Comparison of ENCODE assay signal across 17 cellular contexts in the genomic region with DNA sequence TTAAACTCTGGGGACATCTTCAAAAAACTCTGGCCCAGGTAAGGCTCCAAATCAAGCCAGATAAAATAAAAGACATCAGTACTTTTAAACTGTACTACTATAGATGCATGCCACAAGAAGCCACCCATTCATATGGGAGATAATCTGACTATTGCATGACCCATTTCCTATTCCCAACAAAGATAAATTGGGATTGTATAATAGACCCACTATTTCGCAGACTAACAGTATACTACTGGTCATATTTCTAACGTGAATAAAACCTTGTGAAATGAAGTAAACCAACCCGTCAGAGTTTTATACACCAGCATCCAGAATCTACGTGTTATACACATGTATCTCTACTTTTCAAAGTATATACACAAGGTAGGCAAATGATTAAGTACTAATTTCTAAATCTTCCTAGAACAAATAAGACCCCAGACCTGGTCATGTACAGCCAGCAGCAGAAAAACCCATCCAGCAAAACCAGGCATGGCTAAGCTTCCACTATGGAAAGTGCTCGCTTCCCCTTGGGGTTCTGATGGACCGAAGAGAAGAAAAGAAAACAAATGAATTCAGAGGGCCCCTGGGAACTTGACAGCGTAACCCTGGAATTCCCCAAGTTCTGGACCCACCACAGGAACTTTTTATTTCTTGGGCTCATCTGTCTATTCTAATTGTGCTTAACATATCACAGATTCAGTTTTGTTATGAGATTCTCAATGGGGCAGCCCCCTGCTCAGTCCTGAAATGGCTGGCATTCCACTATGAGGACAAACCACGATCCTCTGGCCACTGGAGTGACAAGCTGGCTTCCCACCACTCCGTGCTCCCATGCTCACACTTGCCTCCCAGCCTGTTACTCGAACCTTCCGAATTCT.
DNase-seq lines count a peak whose midpoint lies in the region; ATAC-seq, FAIRE-seq and TF ChIP-seq lines count a peak whose summit lies in the region.
"Had no signal": no experiment of that assay in that cellular context is flagged by ENCODE, and none has a peak within 500 bp of the region (broad histone marks: within the 10 kb centered on the region; RNA-seq: fewer than 3 reads in every experiment).

No MANE protein-coding gene starts in this region.

- no peak for TF ChIP-seq RAD21 in A549 (conservative IDR thresholded peaks at IDR 0.05 in 1 of 2, IDR thresholded peaks at IDR 0.05 in 1 of 2)

- H3K36me3 ChIP-seq in WERI-Rb-1 (no peaks in the 10 kb centered on the region), trophoblast cell (ENCODE audit: control insufficient read depth in 1 of 2, insufficient read depth in 2 of 2, low read length in 2 of 2) (no peaks in the 10 kb centered on the region)
- H3K36me3 ChIP-seq: vagina had no signal

- no peak overlapping the region for H3K4ac ChIP-seq in trophoblast cell (ENCODE audit: low read depth, low read length)

- DNase-seq in A549 (ENCODE audit: low read depth in 1 of 2, low spot score in 1 of 2) (no peak), chondrocyte (ENCODE audit: low spot score) (no peak), WERI-Rb-1 (no peak), trophoblast cell (no peak), sciatic nerve (ENCODE audit: low spot score) (no peak)
- DNase-seq: activated gamma-delta T cell; CD8-positive, alpha-beta T cell; effector memory CD8-positive, alpha-beta T cell; foreskin keratinocyte; MM.1S; Right ventricle myocardium superior; stimulated activated naive CD4-positive, alpha-beta T cell treated with Interleukin-2 at 50 U/mL for 16 hours; T1000 had no signal

- TF ChIP-seq CTCF in A549 (IDR thresholded peaks at IDR 0.05) (no peak), chondrocyte (IDR thresholded peaks at IDR 0.05) (no peak), WERI-Rb-1 (IDR thresholded peaks at IDR 0.05; ENCODE audit: low read depth, low read length) (no peak)

- TF ChIP-seq EP300 in A549 (IDR thresholded peaks at IDR 0.05) = no peak

- H3K9me3 ChIP-seq in A549 (no peaks in the 10 kb centered on the region), WERI-Rb-1 (ENCODE audit: severe bottlenecking) (no peaks in the 10 kb centered on the region), trophoblast cell (ENCODE audit: insufficient read depth, low read depth, low read length) (no peaks in the 10 kb centered on the region)
- H3K9me3 ChIP-seq: vagina had no signal

- peak overlapping the region; percentile 83 for H3K27ac Mint-ChIP-seq in chondrocyte (ENCODE audit: unreplicated experiment)
- H3K27ac Mint-ChIP-seq: CD8-positive, alpha-beta T cell; effector memory CD8-positive, alpha-beta T cell had no signal

- POLR2A ChIA-PET in A549 (lab: Yijun Ruan, JAX) = no interaction called here

- TF ChIP-seq POLR2A in A549 (IDR thresholded peaks at IDR 0.05; ENCODE audit: low read length) = no peak

- no peak overlapping the region for H3K14ac ChIP-seq in trophoblast cell (ENCODE audit: low read length)

- no peak overlapping the region for H2BK5ac ChIP-seq in trophoblast cell (ENCODE audit: low read depth, low read length, poor library complexity)

- no peaks in the 10 kb centered on the region for H3K9me3 Mint-ChIP-seq in chondrocyte (ENCODE audit: low read depth)
- H3K9me3 Mint-ChIP-seq: CD8-positive, alpha-beta T cell had no signal

- H2BK12ac ChIP-seq in trophoblast cell (ENCODE audit: low read length) = no peak overlapping the region

- H3K27ac ChIP-seq in A549 (no peak overlapping the region), WERI-Rb-1 (no peak overlapping the region), trophoblast cell (ENCODE audit: low read depth, low read length) (no peak overlapping the region)
- H3K27ac ChIP-seq: vagina had no signal

- H3K27me3 Mint-ChIP-seq in chondrocyte (ENCODE audit: low read depth) = no peaks in the 10 kb centered on the region
- H3K27me3 Mint-ChIP-seq: effector memory CD8-positive, alpha-beta T cell had no signal

- H3K79me2 ChIP-seq in trophoblast cell (ENCODE audit: control insufficient read depth, insufficient read depth, low read length, poor library complexity) = no peaks in the 10 kb centered on the region

- CTCF ChIA-PET in A549 (lab: Yijun Ruan, JAX) = no interaction called here

- H2BK120ac ChIP-seq in trophoblast cell (ENCODE audit: insufficient read depth, low read length, poor library complexity) = no peak overlapping the region

- H3K79me1 ChIP-seq in trophoblast cell (ENCODE audit: low read length) = peaks cover 6% of the 10 kb centered on the region

- H4K12ac ChIP-seq in trophoblast cell (ENCODE audit: low read depth, low read length) = no peak overlapping the region

- peaks cover 56% of the 10 kb centered on the region for H3K4me1 Mint-ChIP-seq in chondrocyte (ENCODE audit: low read depth)

- H3K4me1 ChIP-seq in A549 (peaks cover 53% of the 10 kb centered on the region), trophoblast cell (ENCODE audit: control insufficient read depth in 1 of 2, insufficient read depth in 2 of 2, low read length in 2 of 2) (peaks cover 10 to 22% of the 10 kb centered on the region in 2 experiments)

- 94% methylated on average over 11 of the region's 11 CpGs for WGBS in A549 (ENCODE audit: missing lambda C conversion rate)
- no CpG with 5 or more reads among the region's 11 CpGs for WGBS in trophoblast cell (ENCODE audit: extremely low coverage, insufficient coverage, insufficient read length)

- H3K4me2 ChIP-seq in A549 = peak overlapping the region; percentile 11; the same call in 2 of the 3 replicates
- H3K4me2 ChIP-seq in trophoblast cell (ENCODE audit: low read length) = no peak overlapping the region

- no peak overlapping the region for H4K91ac ChIP-seq in trophoblast cell (ENCODE audit: low read depth, low read length)

- H3K18ac ChIP-seq in trophoblast cell (ENCODE audit: low read length) = no peak overlapping the region

- H3K36me3 Mint-ChIP-seq in chondrocyte (ENCODE audit: low read depth) = no peaks in the 10 kb centered on the region
- H3K36me3 Mint-ChIP-seq: CD8-positive, alpha-beta T cell had no signal

- H3K27me3 ChIP-seq in WERI-Rb-1 (ENCODE audit: insufficient read depth, low read depth, severe bottlenecking) (no peaks in the 10 kb centered on the region), trophoblast cell (ENCODE audit: insufficient read depth, low read length) (no peaks in the 10 kb centered on the region)
- H3K27me3 ChIP-seq: foreskin keratinocyte, vagina had no signal

- no peak for FAIRE-seq in A549 (lab: Jason Lieb, UNC)

- no peak overlapping the region for H3K23ac ChIP-seq in trophoblast cell (ENCODE audit: low read length)

- H3K4me3 ChIP-seq in A549 (no peak overlapping the region), WERI-Rb-1 (ENCODE audit: low read depth, low read length) (no peak overlapping the region), trophoblast cell (ENCODE audit: low read depth, low read length) (no peak overlapping the region)
- H3K4me3 ChIP-seq: vagina had no signal

- no peak overlapping the region for H3K9ac ChIP-seq in trophoblast cell (ENCODE audit: low read length)

- no peak overlapping the region for H2AK5ac ChIP-seq in trophoblast cell (ENCODE audit: low read length)

- no peak overlapping the region for H4K8ac ChIP-seq in trophoblast cell (ENCODE audit: low read depth, low read length)

- no peak overlapping the region for H2AFZ ChIP-seq in trophoblast cell (ENCODE audit: insufficient read depth, low read length, poor library complexity)

- H3K4me3 Mint-ChIP-seq in chondrocyte (ENCODE audit: unreplicated experiment) = no peak overlapping the region
- H3K4me3 Mint-ChIP-seq: CD8-positive, alpha-beta T cell; effector memory CD8-positive, alpha-beta T cell had no signal

- intact Hi-C loops in sciatic nerve (cut with DNase I) = no loop called here

- no peak for ATAC-seq in A549
- ATAC-seq in GM18868 (IDR thresholded peaks at IDR 0.05; ENCODE audit: unreplicated experiment) = peak; percentile 35
- peak; percentile 27 for ATAC-seq in HG02884 (IDR thresholded peaks at IDR 0.05; ENCODE audit: unreplicated experiment)
- ATAC-seq in sciatic nerve = no peak
- no peak for ATAC-seq in HG02852 (IDR thresholded peaks at IDR 0.05; ENCODE audit: unreplicated experiment)
- ATAC-seq: CD8-positive, alpha-beta T cell; effector memory CD8-positive, alpha-beta T cell; foreskin keratinocyte had no signal

TF ChIP-seq in A549, 52 proteins besides CTCF, POLR2A, EP300 and RAD21 (continues in another document):
- no peak for TF ChIP-seq CBX2 (IDR thresholded peaks at IDR 0.05; ENCODE audit: borderline replicate concordance, low read depth)
- no peak for TF ChIP-seq HOXB13 (CRISPR knock-in tag; IDR thresholded peaks at IDR 0.05; ENCODE audit: low read depth)
- TF ChIP-seq CHD2 (IDR thresholded peaks at IDR 0.05; ENCODE audit: low read length, partially characterized antibody) = no peak
- TF ChIP-seq EHMT2 (IDR thresholded peaks at IDR 0.05; ENCODE audit: low read depth) = no peak
- no peak for TF ChIP-seq RARB (CRISPR knock-in tag; IDR thresholded peaks at IDR 0.05)
- TF ChIP-seq RNF2 (IDR thresholded peaks at IDR 0.05; ENCODE audit: borderline replicate concordance, low read depth) = no peak
- no peak for TF ChIP-seq ESRRA (IDR thresholded peaks at IDR 0.05; ENCODE audit: borderline replicate concordance, low read length)
- TF ChIP-seq FOSB (CRISPR knock-in tag; IDR thresholded peaks at IDR 0.05) = no peak
- TF ChIP-seq ZC3H11A (IDR thresholded peaks at IDR 0.05) = no peak
- TF ChIP-seq NFE2L2 (conservative IDR thresholded peaks at IDR 0.05; ENCODE audit: low read length) = no peak
- TF ChIP-seq HOXA7 (CRISPR knock-in tag; IDR thresholded peaks at IDR 0.05) = no peak
- TF ChIP-seq NR3C1 (IDR thresholded peaks at IDR 0.05) = no peak
- no peak for TF ChIP-seq KDM1A (IDR thresholded peaks at IDR 0.05; ENCODE audit: low read depth)
- TF ChIP-seq ATOH8 (CRISPR knock-in tag; IDR thresholded peaks at IDR 0.05; ENCODE audit: low read depth) = no peak
- no peak for TF ChIP-seq RFX5 (IDR thresholded peaks at IDR 0.05)
- TF ChIP-seq E2F6 (IDR thresholded peaks at IDR 0.05; ENCODE audit: borderline replicate concordance, low read depth) = no peak

Comparison
In these comparisons a context has a peak if more than half of its experiments do, and no peak if none do; other contexts are left out.
1. ATAC-seq: peak in GM18868 (single experiment) and HG02884 (single experiment); none in A549 (0 of 2), sciatic nerve (single experiment) and HG02852 (single experiment).